8 cellular contexts compared by ENCODE assay signal in the genomic region with DNA sequence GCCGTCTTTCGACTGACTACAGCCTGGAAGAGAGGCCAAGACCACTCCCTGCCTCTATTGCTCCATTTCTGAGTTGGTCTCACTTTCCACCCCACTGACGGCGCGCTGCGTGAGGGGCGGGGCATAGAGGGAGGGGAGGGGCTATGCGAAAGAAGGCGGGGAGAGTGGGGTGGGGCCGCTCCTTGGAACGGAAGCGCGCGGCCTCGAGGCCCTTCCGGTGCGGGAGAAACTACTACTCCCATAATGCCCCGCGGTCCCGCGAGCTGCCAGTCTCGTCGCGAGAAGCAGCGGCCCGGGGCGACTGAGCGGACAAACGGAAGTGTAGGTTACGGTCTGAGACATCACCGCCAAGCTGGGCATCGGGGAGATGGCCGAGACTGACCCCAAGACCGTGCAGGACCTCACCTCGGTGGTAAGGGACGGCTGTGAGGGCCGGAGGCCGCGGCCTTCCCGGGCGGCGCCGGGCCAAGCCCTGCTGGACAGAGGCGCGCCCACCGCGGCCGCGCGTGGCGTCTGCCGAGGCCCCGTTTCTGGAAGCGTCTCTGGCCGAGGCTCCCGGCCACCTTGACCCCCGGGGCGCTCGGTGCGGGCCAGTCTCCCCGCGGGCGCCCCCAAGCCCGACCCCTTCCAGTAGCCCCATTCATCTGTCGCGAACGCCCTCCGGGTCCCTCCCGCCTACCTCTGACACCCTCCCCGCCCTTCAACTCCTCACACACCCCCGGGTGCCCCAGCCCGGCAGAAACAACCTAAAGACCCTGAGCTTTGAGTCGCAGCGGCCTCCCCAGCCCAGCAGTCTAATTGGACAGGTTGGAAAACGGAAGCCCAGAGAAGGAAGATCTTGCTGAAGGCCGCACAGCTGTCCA.
DNase-seq lines count a peak whose midpoint lies in the region; ATAC-seq and TF ChIP-seq lines count a peak whose summit lies in the region.

Gene HSBP1 (plus strand): TSS at position 269 of the 863 bp plus-strand sequence. CDS start 99 bp downstream, at position 368.

- H3K4me3 ChIP-seq in astrocyte of the cerebellum (ENCODE audit: low read depth, low read length), result peak within 1 kb of the TSS; percentile 92

- ATAC-seq in HG02973 (IDR thresholded peaks at IDR 0.05; ENCODE audit: unreplicated experiment), result peak; percentile 95

- no peak for TF ChIP-seq CTCF in astrocyte of the cerebellum (IDR thresholded peaks at IDR 0.05; ENCODE audit: low read depth, low read length, missing control alignments)

- DNase-seq in NCI-H1417 (lab: John Stamatoyannopoulos, UW) (peak; percentile 81 to 90 (median 88)), NCI-H1417 treated with DMSO at 0.1 percent for 48 hours (lab: John Stamatoyannopoulos, UW) (no peak), NCI-H2081 treated with DMSO at 0.1 percent for 48 hours (lab: John Stamatoyannopoulos, UW) (peak; percentile 10), T1000 (lab: John Stamatoyannopoulos, UW) (peak; percentile 83), astrocyte of the cerebellum (ENCODE audit: low read depth) (peak; percentile 74), hippocampal formation (lab: John Stamatoyannopoulos, UW) (peak; percentile 85 to 86), retina (peak; percentile 94)

- in situ Hi-C loops in astrocyte of the cerebellum (cut with HindIII; ENCODE audit: low sequenced_read_pairs), result no loop called here
